Comparison of ENCODE assay signal across 8 cellular contexts in genomic region chr2:176079851-176080539, GRCh38. TPM values are rescaled to one million over a fixed set of nuclear protein-coding genes. Genes with fewer than 3 reads are reported as not detected.
DNase-seq lines count a peak whose midpoint lies in the region; ATAC-seq and TF ChIP-seq lines count a peak whose summit lies in the region.

No MANE protein-coding gene starts in this region.

- no peak overlapping the region for H3K9ac ChIP-seq in NT2/D1 (ENCODE audit: insufficient read length, low read depth)

- peaks cover 38% of the 10 kb centered on the region for H3K4me1 Mint-ChIP-seq in dendritic cell treated with granulocyte-macrophage colony-stimulating factor and Interleukin-4, amounts not matched to agents 40 ng/mL and 50 ng/mL, for 4 days (ENCODE audit: low read depth)

- peaks cover 81% of the 10 kb centered on the region for H3K27me3 Mint-ChIP-seq in dendritic cell treated with granulocyte-macrophage colony-stimulating factor and Interleukin-4, amounts not matched to agents 40 ng/mL and 50 ng/mL, for 4 days

- CTCF ChIA-PET in BJ (lab: Yijun Ruan, JAX), result interaction anchor here (0.6 to 4.9 kb wide), 21 partner anchors 9 to 721 kb away, joined by 3 to 75 read pairs (median 4); partner anchors contain the start of gene LNPK

- intact Hi-C loops in dendritic cell treated with granulocyte-macrophage colony-stimulating factor and Interleukin-4, amounts not matched to agents 40 ng/mL and 50 ng/mL, for 4 days (cut with micrococcal nuclease), result no loop called here
- intact Hi-C loops in mucosa of descending colon (cut with DNase I, micrococcal nuclease), result loop anchor here in 1 of 2 donors (5.0 to 10.0 kb wide), 2 partner anchors 393 to 715 kb away; no protein-coding TSS in a partner anchor

- H3K27ac Mint-ChIP-seq in dendritic cell treated with granulocyte-macrophage colony-stimulating factor and Interleukin-4, amounts not matched to agents 40 ng/mL and 50 ng/mL, for 4 days, result no peak overlapping the region

- no peaks in the 10 kb centered on the region for H3K36me3 ChIP-seq in BJ (ENCODE audit: control insufficient read depth, insufficient read depth, low read length)
- no peaks in the 10 kb centered on the region for H3K36me3 ChIP-seq in H7 (replicated peaks; ENCODE audit: control insufficient read depth, insufficient read depth, low read length)
- no peaks in the 10 kb centered on the region for H3K36me3 ChIP-seq in NT2/D1 (ENCODE audit: insufficient read depth, insufficient read length, low read length)
- H3K36me3 ChIP-seq in mucosa of descending colon (ENCODE audit: low read depth), result no peaks in the 10 kb centered on the region

- H3K9me3 ChIP-seq in NT2/D1 (ENCODE audit: insufficient read depth, low read length) (peaks cover 39% of the 10 kb centered on the region), mucosa of descending colon (no peaks in the 10 kb centered on the region)

- ATAC-seq in mucosa of descending colon (peak; percentile 76), HG03175 (IDR thresholded peaks at IDR 0.05; ENCODE audit: unreplicated experiment) (no peak), GM18873 (IDR thresholded peaks at IDR 0.05; ENCODE audit: low FRiP score, unreplicated experiment) (no peak), GM19397 (IDR thresholded peaks at IDR 0.05; ENCODE audit: unreplicated experiment) (no peak)

- no peak for DNase-seq in BJ (ENCODE audit: low read depth)
- peak; percentile 97 for DNase-seq in H7
- DNase-seq in NT2/D1 (ENCODE audit: low read depth, low spot score), result no peak
- DNase-seq in mucosa of descending colon, result peak in 2 of 3 donors; percentile 44 to 59

- H3K4me1 ChIP-seq in NT2/D1 (ENCODE audit: insufficient read depth, insufficient read length) (no peaks in the 10 kb centered on the region), mucosa of descending colon (ENCODE audit: low read depth) (peaks cover 15% of the 10 kb centered on the region)

- no peaks in the 10 kb centered on the region for H3K9me3 Mint-ChIP-seq in dendritic cell treated with granulocyte-macrophage colony-stimulating factor and Interleukin-4, amounts not matched to agents 40 ng/mL and 50 ng/mL, for 4 days

- H3K36me3 Mint-ChIP-seq in dendritic cell treated with granulocyte-macrophage colony-stimulating factor and Interleukin-4, amounts not matched to agents 40 ng/mL and 50 ng/mL, for 4 days (ENCODE audit: low read depth), result no peaks in the 10 kb centered on the region

- H3K4me3 Mint-ChIP-seq in dendritic cell treated with granulocyte-macrophage colony-stimulating factor and Interleukin-4, amounts not matched to agents 40 ng/mL and 50 ng/mL, for 4 days, result peak overlapping the region; percentile 53

- TF ChIP-seq CTCF in BJ (IDR thresholded peaks at IDR 0.05; ENCODE audit: insufficient read depth, low read depth, low read length) (peak; percentile 63), mucosa of descending colon (IDR thresholded peaks at IDR 0.05) (peak; percentile 54)

- H3K4me3 ChIP-seq in BJ (ENCODE audit: low read depth, low read length) (peak overlapping the region; percentile 23), H7 (ENCODE audit: insufficient read depth, low read depth, low read length) (peak overlapping the region; percentile 35), NT2/D1 (ENCODE audit: insufficient read length, low read depth) (peak overlapping the region; percentile 25), mucosa of descending colon (no peak overlapping the region)

- H3K27me3 ChIP-seq in BJ (ENCODE audit: control insufficient read depth, insufficient read depth, low read length), result peaks cover 49% of the 10 kb centered on the region
- H3K27me3 ChIP-seq in H7 (ENCODE audit: control insufficient read depth, insufficient read depth, low read length), result peaks cover 98% of the 10 kb centered on the region
- peaks cover 47% of the 10 kb centered on the region for H3K27me3 ChIP-seq in NT2/D1 (ENCODE audit: insufficient read depth, insufficient read length)

- POLR2A ChIA-PET in BJ (lab: Charles Lee), result no interaction called here

RNA-seq across cellular contexts. Expression of gene EVX2, which starts 3.8 kb away (rescaled TPM):
- polyA plus RNA-seq in BJ (2011; rRNA removed), result not detected in 2 replicates
- polyA minus RNA-seq in BJ (2011; rRNA and poly(A)+ RNA removed), result not detected in 2 replicates
- total RNA-seq in H7 (2014; rRNA removed; shearing (Covaris generic)), result not detected in 2 replicates
- under 1 TPM in 1 of 3 donors, not detected in 2; 0.12 TPM for total RNA-seq in mucosa of descending colon

RNA-seq across cellular contexts. Expression of gene HOXD13, which starts 12.5 kb away (rescaled TPM):
- polyA plus RNA-seq in BJ (2011; rRNA removed), result 0.43 and 0.71 TPM in 2 replicates
- polyA minus RNA-seq in BJ (2011; rRNA and poly(A)+ RNA removed), result 0.26 and 0.62 TPM in 2 replicates
- total RNA-seq in H7 (2014; rRNA removed; shearing (Covaris generic)), result 0.07 TPM in 1 of 2 replicates, not detected in the other
- 1 to 10 TPM in 2 of 3 donors, not detected in 1; 1.1 to 1.5 TPM for total RNA-seq in mucosa of descending colon

RNA-seq across cellular contexts. Expression of gene HOXD12, which starts 19.6 kb away (rescaled TPM):
- polyA plus RNA-seq in BJ (2011; rRNA removed), result not detected in 2 replicates
- not detected in 2 replicates for polyA minus RNA-seq in BJ (2011; rRNA and poly(A)+ RNA removed)
- not detected in 2 replicates for total RNA-seq in H7 (2014; rRNA removed; shearing (Covaris generic))
- total RNA-seq in mucosa of descending colon, result not detected

RNA-seq across cellular contexts. Expression of gene HOXD11, which starts 27.1 kb away (rescaled TPM):
- 9.8 and 9.9 TPM in 2 replicates for polyA plus RNA-seq in BJ (2011; rRNA removed)
- polyA minus RNA-seq in BJ (2011; rRNA and poly(A)+ RNA removed), result 2.1 and 3.4 TPM in 2 replicates
- 0.22 TPM in 1 of 2 replicates, not detected in the other for total RNA-seq in H7 (2014; rRNA removed; shearing (Covaris generic))
- total RNA-seq in mucosa of descending colon, result 1 to 10 TPM; 1.2 to 2.1 (median 2.1) TPM

RNA-seq across cellular contexts. Expression of gene HOXD10, which starts 36.6 kb away (rescaled TPM):
- polyA plus RNA-seq in BJ (2011; rRNA removed), result 11.0 and 12.6 TPM in 2 replicates
- polyA minus RNA-seq in BJ (2011; rRNA and poly(A)+ RNA removed), result 3.4 and 5.9 TPM in 2 replicates
- 0.03 TPM in 1 of 2 replicates, not detected in the other for total RNA-seq in H7 (2014; rRNA removed; shearing (Covaris generic))
- total RNA-seq in mucosa of descending colon, result 1 to 10 TPM; 1.8 to 4.1 (median 3.0) TPM

Comparison
In these comparisons a context has a peak if more than half of its experiments do, and no peak if none do; other contexts are left out.
1. DNase-seq: peak in H7 (single experiment) and mucosa of descending colon (2 of 3); none in BJ (single experiment) and NT2/D1 (single experiment).